In genomic region chr17:36545093-36545464, GRCh38 we compare ENCODE assay signal across 8 cellular contexts. TPM values are rescaled to one million over a fixed set of nuclear protein-coding genes. Genes with fewer than 3 reads are reported as not detected.
DNase-seq lines count a peak whose midpoint lies in the region; ATAC-seq and TF ChIP-seq lines count a peak whose summit lies in the region.

No MANE protein-coding gene starts in this region.

- CTCF ChIA-PET in AG04449 (lab: Yijun Ruan, JAX): interaction anchor here (1.5 to 1.7 kb wide), 2 partner anchors 10 to 57 kb away, joined by 4 to 10 read pairs; partner anchors contain the start of genes MRM1, MYO19 and PIGW

- peak overlapping the region; percentile 98 for H3K27ac Mint-ChIP-seq in central memory CD8-positive, alpha-beta T cell (ENCODE audit: low read depth)

- peak overlapping the region; percentile 97 to 99 for H3K9ac ChIP-seq in mucosa of rectum (ENCODE audit: low read depth in 1 of 2, low read length in 2 of 2)

- H3K27ac ChIP-seq in KOPT-K1 (ENCODE audit: low read depth, low read length, poor library complexity, severe bottlenecking) (peak overlapping the region; percentile 89), mucosa of rectum (ENCODE audit: low read depth in 2 of 2, low read length in 2 of 2) (peak overlapping the region; percentile 100)

- no peaks in the 10 kb centered on the region for H3K27me3 ChIP-seq in mucosa of rectum (ENCODE audit: control insufficient read depth in 2 of 2, insufficient read depth in 2 of 2, low read length in 2 of 2)

- H3K4me1 ChIP-seq in mucosa of rectum (ENCODE audit: control insufficient read depth in 2 of 2, insufficient read depth in 2 of 2, low read length in 2 of 2): peaks cover 27 to 29% of the 10 kb centered on the region in 2 donors

- TF ChIP-seq CTCF in AG04449 (IDR thresholded peaks at IDR 0.05; ENCODE audit: insufficient read depth, low read length, missing control alignments): no peak

- H3K4me3 ChIP-seq in AG04449 (ENCODE audit: low read depth, low read length) (peak overlapping the region; percentile 99), mucosa of rectum (ENCODE audit: low read length in 2 of 2) (peak overlapping the region; percentile 90 to 94)

- H3K4me3 Mint-ChIP-seq in central memory CD8-positive, alpha-beta T cell: peak overlapping the region; percentile 95

- ATAC-seq in GM19455 (IDR thresholded peaks at IDR 0.05; ENCODE audit: unreplicated experiment): peak; percentile 39
- no peak for ATAC-seq in central memory CD8-positive, alpha-beta T cell (replicated peaks; ENCODE audit: extremely low read depth, poor library complexity, severe bottlenecking)
- ATAC-seq in HG02884 (IDR thresholded peaks at IDR 0.05; ENCODE audit: unreplicated experiment): no peak
- ATAC-seq in HG02981 (IDR thresholded peaks at IDR 0.05; ENCODE audit: unreplicated experiment): no peak

- POLR2A ChIA-PET in AG04449 (lab: Yijun Ruan, JAX): interaction anchor here (0.5 to 1.4 kb wide), 5 partner anchors 10 to 56 kb away, joined by 3 to 19 read pairs (median 4); partner anchors contain the start of genes DHRS11, MRM1, MYO19 and PIGW

- H3K9me3 Mint-ChIP-seq in central memory CD8-positive, alpha-beta T cell: no peaks in the 10 kb centered on the region

- H3K4me1 Mint-ChIP-seq in central memory CD8-positive, alpha-beta T cell: peaks cover 23% of the 10 kb centered on the region

- no peaks in the 10 kb centered on the region for H3K27me3 Mint-ChIP-seq in central memory CD8-positive, alpha-beta T cell

- H3K36me3 Mint-ChIP-seq in central memory CD8-positive, alpha-beta T cell (ENCODE audit: insufficient read depth): peaks cover 28% of the 10 kb centered on the region

- peaks cover 34% of the 10 kb centered on the region for H3K36me3 ChIP-seq in KOPT-K1 (ENCODE audit: insufficient read depth, low read length)
- no peaks in the 10 kb centered on the region for H3K36me3 ChIP-seq in mucosa of rectum (ENCODE audit: control insufficient read depth in 2 of 2, insufficient read depth in 2 of 2, low read length in 2 of 2)

- no peak for DNase-seq in AG04449 (ENCODE audit: low read depth, low spot score)
- DNase-seq in central memory CD8-positive, alpha-beta T cell (ENCODE audit: low spot score in 2 of 2): no peak
- DNase-seq in mucosa of gallbladder (ENCODE audit: low spot score): no peak

- H3K9me3 ChIP-seq in KOPT-K1 (ENCODE audit: insufficient read depth, low read length, poor library complexity, severe bottlenecking): no peaks in the 10 kb centered on the region
- H3K9me3 ChIP-seq in mucosa of rectum (ENCODE audit: control insufficient read depth in 2 of 2, low read length in 2 of 2): no peaks in the 10 kb centered on the region

RNA-seq across cellular contexts. Expression of gene GGNBP2, which starts 0.4 kb away (rescaled TPM):
- total RNA-seq in mucosa of gallbladder: 65.9 TPM

RNA-seq across cellular contexts. Expression of gene PIGW, which starts 10.3 kb away (rescaled TPM):
- total RNA-seq in mucosa of gallbladder: 2.7 TPM

RNA-seq across cellular contexts. Expression of gene MYO19, which starts 10.4 kb away (rescaled TPM):
- 46.2 TPM for total RNA-seq in mucosa of gallbladder

RNA-seq across cellular contexts. Expression of gene DHRS11, which starts 46.6 kb away (rescaled TPM):
- total RNA-seq in mucosa of gallbladder: 16.9 TPM

RNA-seq across cellular contexts. Expression of gene MRM1, which starts 56.3 kb away (rescaled TPM):
- 8.3 TPM for total RNA-seq in mucosa of gallbladder
